9 cellular contexts compared by ENCODE assay signal in genomic region chr11:68215087-68215445, GRCh38. TPM values are rescaled to one million over a fixed set of nuclear protein-coding genes. Genes with fewer than 3 reads are reported as not detected.
DNase-seq lines count a peak whose midpoint lies in the region; ATAC-seq and TF ChIP-seq lines count a peak whose summit lies in the region.
"Had no signal": no experiment of that assay in that cellular context is flagged by ENCODE, and none has a peak within 500 bp of the region (broad histone marks: within the 10 kb centered on the region; RNA-seq: fewer than 3 reads in every experiment).

No MANE protein-coding gene starts in this region.

- ATAC-seq in T-helper 17 cell, result no peak

- peak overlapping the region in 2 of 3 donors; percentile 86 to 91 for H3K4me3 ChIP-seq in breast epithelium

- peaks cover 7 to 8% of the 10 kb centered on the region in 2 donors for H3K4me1 ChIP-seq in breast epithelium

- DNase-seq in GM13977 (ENCODE audit: low spot score), result peak; percentile 45
- DNase-seq in T-helper 17 cell, result no peak
- peak in 1 of 2 donors; percentile 51 for DNase-seq in breast epithelium (ENCODE audit: low spot score in 2 of 2)
- DNase-seq in stimulated activated CD4-positive, alpha-beta T cell treated with anti-CD3 and anti-CD28 coated beads, Interleukin-1b, Interleukin-23, amount 100 ng/mL, for 48 hours, result peak; percentile 55
- DNase-seq in MV-4-11 (lab: John Stamatoyannopoulos, UW), result no peak
- no peak for DNase-seq in SHP77 treated with DMSO at 0.1 percent for 48 hours (lab: John Stamatoyannopoulos, UW)
- DNase-seq in NCI-H2227 (lab: John Stamatoyannopoulos, UW; ENCODE audit: unreplicated experiment), result no peak
- no peak for DNase-seq in NCI-H2171 treated with DMSO at 0.1 percent for 48 hours (lab: John Stamatoyannopoulos, UW)

- intact Hi-C loops in breast epithelium (cut with DNase I; ENCODE audit: low total_unique reads), result no loop called here

- no peaks in the 10 kb centered on the region for H3K36me3 Mint-ChIP-seq in T-helper 17 cell (ENCODE audit: low read depth)

- TF ChIP-seq POLR2A in breast epithelium (IDR thresholded peaks at IDR 0.05), result no peak

- in situ Hi-C loops in GM13977 (cut with MboI; ENCODE audit: low pct_unique_long_range_greater_than_20kb, low sequenced_read_pairs, unreplicated experiment), result no loop called here

- peaks cover 31% of the 10 kb centered on the region for H3K4me1 Mint-ChIP-seq in T-helper 17 cell

- H3K27me3 ChIP-seq in breast epithelium, result no peaks in the 10 kb centered on the region

- H3K27ac Mint-ChIP-seq in T-helper 17 cell, result peak overlapping the region; percentile 83

- peaks cover 5% of the 10 kb centered on the region for H3K27me3 Mint-ChIP-seq in T-helper 17 cell

- H3K4me3 Mint-ChIP-seq in T-helper 17 cell, result peak overlapping the region; percentile 87

- H3K36me3 ChIP-seq in breast epithelium, result no peaks in the 10 kb centered on the region

- peak overlapping the region in 1 of 2 donors; percentile 93 for H3K27ac ChIP-seq in breast epithelium
- H3K27ac ChIP-seq: HL-60 had no signal

- H3K9me3 ChIP-seq in T-helper 17 cell (ENCODE audit: control insufficient read depth, low read length, poor library complexity, severe bottlenecking), result no peaks in the 10 kb centered on the region
- no peaks in the 10 kb centered on the region for H3K9me3 ChIP-seq in breast epithelium

- no peak for TF ChIP-seq CTCF in GM13977 (IDR thresholded peaks at IDR 0.05; ENCODE audit: extremely low read depth, insufficient read depth, missing control alignments)
- TF ChIP-seq CTCF in breast epithelium (IDR thresholded peaks at IDR 0.05), result no peak

RNA-seq across cellular contexts. Expression of gene KMT5B, which starts 2.0 kb away (rescaled TPM):
- total RNA-seq in T-helper 17 cell, result 10 to 100 TPM; 30.5 to 33.8 TPM
- 10 to 100 TPM; 35.2 to 74.6 (median 43.9) TPM for total RNA-seq in breast epithelium

RNA-seq across cellular contexts. Expression of gene C11orf24, which starts 56.7 kb away (rescaled TPM):
- total RNA-seq in T-helper 17 cell, result 10 to 100 TPM; 10.5 to 11.6 TPM
- 10 to 100 TPM; 11.4 to 22.7 (median 12.5) TPM for total RNA-seq in breast epithelium

Comparison
In these comparisons a context has a peak if more than half of its experiments do, and no peak if none do; other contexts are left out.
1. DNase-seq: peak in GM13977 (single experiment) and stimulated activated CD4-positive, alpha-beta T cell treated with anti-CD3 and anti-CD28 coated beads, Interleukin-1b, Interleukin-23, amount 100 ng/mL, for 48 hours (single experiment); none in T-helper 17 cell (0 of 3), MV-4-11 (single experiment), SHP77 treated with DMSO at 0.1 percent for 48 hours (single experiment), NCI-H2227 (single experiment) and NCI-H2171 treated with DMSO at 0.1 percent for 48 hours (single experiment).